Comparison of ENCODE assay signal across 8 cellular contexts in genomic region chr7:155644178-155644970, GRCh38. TPM values are rescaled to one million over a fixed set of nuclear protein-coding genes. Genes with fewer than 3 reads are reported as not detected.
DNase-seq lines count a peak whose midpoint lies in the region.

A gene with protein sequence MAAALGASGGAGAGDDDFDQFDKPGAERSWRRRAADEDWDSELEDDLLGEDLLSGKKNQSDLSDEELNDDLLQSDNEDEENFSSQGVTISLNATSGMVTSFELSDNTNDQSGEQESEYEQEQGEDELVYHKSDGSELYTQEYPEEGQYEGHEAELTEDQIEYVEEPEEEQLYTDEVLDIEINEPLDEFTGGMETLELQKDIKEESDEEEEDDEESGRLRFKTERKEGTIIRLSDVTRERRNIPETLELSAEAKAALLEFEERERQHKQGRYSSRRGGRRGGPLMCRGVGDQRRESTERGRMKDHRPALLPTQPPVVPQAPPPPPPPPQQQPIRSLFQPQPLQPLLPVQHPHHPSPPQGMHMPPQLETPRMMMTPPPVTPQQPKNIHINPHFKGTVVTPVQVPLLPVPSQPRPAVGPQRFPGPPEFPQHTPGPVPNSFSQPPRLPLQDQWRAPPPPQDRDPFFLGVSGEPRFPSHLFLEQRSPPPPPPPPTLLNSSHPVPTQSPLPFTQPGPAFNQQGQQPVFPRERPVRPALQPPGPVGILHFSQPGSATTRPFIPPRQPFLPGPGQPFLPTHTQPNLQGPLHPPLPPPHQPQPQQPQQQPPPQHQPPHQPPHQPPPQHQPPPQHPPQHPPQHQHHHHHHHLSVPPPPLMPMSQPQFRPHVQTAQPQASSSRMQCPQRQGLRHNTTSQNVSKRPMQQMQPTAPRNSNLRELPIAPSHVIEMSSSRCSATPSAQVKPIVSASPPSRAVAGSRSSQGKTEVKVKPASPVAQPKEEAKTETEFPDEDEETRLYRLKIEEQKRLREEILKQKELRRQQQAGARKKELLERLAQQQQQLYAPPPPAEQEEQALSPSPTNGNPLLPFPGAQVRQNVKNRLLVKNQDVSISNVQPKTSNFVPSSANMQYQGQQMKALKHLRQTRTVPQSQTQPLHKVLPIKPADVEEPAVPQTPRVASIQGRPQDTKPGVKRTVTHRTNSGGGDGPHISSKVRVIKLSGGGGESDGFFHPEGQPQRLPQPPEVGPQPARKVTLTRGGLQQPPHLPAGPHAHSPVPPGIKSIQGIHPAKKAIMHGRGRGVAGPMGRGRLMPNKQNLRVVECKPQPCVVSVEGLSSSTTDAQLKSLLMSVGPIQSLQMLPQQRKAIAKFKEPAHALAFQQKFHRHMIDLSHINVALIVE (plus strand): TSS chr7:155644661. CDS start chr7:155644877, 216 bp downstream.

- in situ Hi-C loops in HAP-1 (cut with MboI; ENCODE audit: low sequenced_read_pairs), result no loop called here

- peak; percentile 72 for DNase-seq in GDM1 (lab: John Stamatoyannopoulos, UW)
- DNase-seq in HAP-1 (ENCODE audit: low spot score in 2 of 2), result peak; percentile 85
- peak; percentile 78 for DNase-seq in MG63
- DNase-seq in SJCRH30, result peak; percentile 83 to 87
- peak; percentile 67 for DNase-seq in activated gamma-delta T cell treated with anti-CD3 and anti-CD28 coated beads, Interleukin-2, amount 50 U/mL, for 16 hours (ENCODE audit: low read depth)
- DNase-seq in foreskin melanocyte, result peak; percentile 78
- DNase-seq in stromal cell of bone marrow (ENCODE audit: low read depth), result peak; percentile 68

- H3K27ac ChIP-seq in SJCRH30, result peak within 1 kb of the TSS; percentile 92

- H3K4me3 ChIP-seq in HAP-1 (peak within 1 kb of the TSS; percentile 90), MG63 (peak within 1 kb of the TSS; percentile 84), SJCRH30 (peak within 1 kb of the TSS; percentile 94), neuron (ENCODE audit: low read length) (peak within 1 kb of the TSS; percentile 73)

- H3K9me3 ChIP-seq in HAP-1, result peaks cover 21% of the 10 kb centered on the region
- peaks cover 14% of the 10 kb centered on the region for H3K9me3 ChIP-seq in MG63
- H3K9me3 ChIP-seq in SJCRH30 (replicated peaks), result peaks cover 12% of the 10 kb centered on the region; the same call in 1 of the 2 replicates
- H3K9me3 ChIP-seq in neuron (ENCODE audit: low read length), result peaks cover 27% of the 10 kb centered on the region

- H3K4me1 ChIP-seq in HAP-1 (peaks cover 8% of the 10 kb centered on the region), SJCRH30 (no peaks in the 10 kb centered on the region), neuron (ENCODE audit: insufficient read depth, low read length) (peaks cover 17% of the 10 kb centered on the region)

- peak within 1 kb of the TSS; percentile 88 for H2AFZ ChIP-seq in neuron (ENCODE audit: low read depth, low read length)

- H3K27me3 ChIP-seq in HAP-1 (ENCODE audit: low read depth) (no peaks in the 10 kb centered on the region), MG63 (no peaks in the 10 kb centered on the region), SJCRH30 (no peaks in the 10 kb centered on the region), neuron (ENCODE audit: insufficient read depth, low read length) (no peaks in the 10 kb centered on the region)

- H3K36me3 ChIP-seq in HAP-1 (replicated peaks) (peaks cover 43% of the 10 kb centered on the region), MG63 (peaks cover 37% of the 10 kb centered on the region), SJCRH30 (peaks cover 38% of the 10 kb centered on the region), neuron (ENCODE audit: insufficient read depth, low read length) (peaks cover 30% of the 10 kb centered on the region)

RNA-seq across cellular contexts. Expression of the gene that starts here (rescaled TPM):
- 3.1 and 7.6 TPM in 2 replicates for total RNA-seq in MG63 (2014; rRNA removed; shearing (Covaris generic); ENCODE audit: low replicate concordance)
- total RNA-seq in SJCRH30 (2014; rRNA removed; shearing (Covaris generic)), result 38.5 and 38.7 TPM in 2 replicates

Comparison
In these comparisons a context has a peak if more than half of its experiments do, and no peak if none do; other contexts are left out.
1. Peak in every context shown above with its lines: DNase-seq, H3K4me3 ChIP-seq and H3K27ac ChIP-seq.